ENCODE assay signal across 8 cellular contexts in the genomic region with DNA sequence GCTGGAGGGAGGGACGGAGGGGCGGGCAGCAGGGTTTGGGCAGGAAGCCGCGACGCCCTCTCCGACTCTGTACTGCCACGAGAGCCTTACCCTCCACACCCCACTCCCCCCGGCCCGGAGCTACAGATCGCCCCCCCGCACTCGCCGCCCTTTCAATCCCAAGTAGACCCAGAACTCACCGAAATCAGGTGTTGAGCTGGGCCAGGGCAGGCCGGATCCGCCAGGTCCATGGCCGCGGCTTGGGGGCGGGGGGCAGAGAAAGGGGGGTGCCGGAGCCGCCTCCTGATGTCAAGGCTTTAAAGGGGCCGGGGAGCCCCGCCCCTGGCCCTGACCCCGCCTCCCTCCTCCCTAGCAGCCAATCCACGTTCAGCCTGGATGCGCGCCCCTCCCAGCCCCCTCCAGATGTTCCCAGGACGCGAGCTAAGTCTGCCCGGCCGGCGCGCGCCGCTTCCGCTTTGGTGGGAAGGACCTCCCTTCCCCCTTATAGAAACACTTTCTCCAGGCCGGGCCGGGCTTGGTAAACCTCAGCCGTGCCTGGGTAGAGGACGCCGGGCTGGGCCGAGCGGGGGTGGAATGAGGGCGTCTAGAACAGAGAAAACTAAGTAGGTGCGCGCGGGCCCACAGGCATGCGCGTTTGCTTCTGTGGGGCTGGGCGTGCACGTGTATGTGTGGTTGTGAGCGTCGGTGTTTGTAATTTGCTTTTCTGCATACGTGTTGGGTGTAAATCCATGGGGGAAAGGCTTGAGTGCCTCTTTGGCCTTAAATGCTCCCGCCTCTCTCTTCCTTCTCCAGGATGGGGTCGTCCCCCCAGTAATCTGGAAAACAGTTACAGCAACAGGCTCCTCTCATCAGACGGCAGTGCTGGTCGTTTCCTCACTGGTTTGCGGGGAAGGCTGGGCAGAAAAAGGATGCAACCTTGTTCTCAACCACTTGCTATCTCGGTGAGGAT. TPM values are rescaled to one million over a fixed set of nuclear protein-coding genes. Genes with fewer than 3 reads are reported as not detected.
DNase-seq lines count a peak whose midpoint lies in the region; ATAC-seq and TF ChIP-seq lines count a peak whose summit lies in the region.

NCKAP5L (minus strand) TSS at position 271 of the 949 bp plus-strand sequence. CDS start 24,369 bp downstream, outside the sequence.

- H3K9me3 ChIP-seq in PC-3 (ENCODE audit: low read length) (no peaks in the 10 kb centered on the region), muscle layer of colon (ENCODE audit: low read length) (no peaks in the 10 kb centered on the region)

- ATAC-seq in GM21576 (IDR thresholded peaks at IDR 0.05; ENCODE audit: unreplicated experiment) (peak; percentile 91), PC-3 (peak; percentile 87)
- ATAC-seq in activated T-cell treated with anti-CD3 and anti-CD28 coated beads, Interleukin-2, amount 50 U/mL, for 4 hours: peak; percentile 98 to 99

- POLR2A ChIA-PET in PC-3 (lab: Charles Lee; ENCODE audit: unreplicated experiment): interaction anchor here (0.6 to 0.7 kb wide), 6 partner anchors 15 to 470 kb away, joined by 3 to 24 read pairs (median 4); partner anchors contain the start of gene BCDIN3D

- peaks cover 30% of the 10 kb centered on the region for H3K79me2 ChIP-seq in PC-3 (ENCODE audit: low read length)

- TF ChIP-seq CTCF in PC-3 (conservative IDR thresholded peaks at IDR 0.05; ENCODE audit: low read depth, low read length): no peak

- H3K9ac ChIP-seq in PC-3 (ENCODE audit: low read length): peak within 1 kb of the TSS; percentile 60
- H3K9ac ChIP-seq in muscle layer of colon (ENCODE audit: low read length): peak within 1 kb of the TSS; percentile 66

- H3K4me2 ChIP-seq in PC-3 (ENCODE audit: low read length): peak within 1 kb of the TSS; percentile 95

- no peak for TF ChIP-seq POLR2A in erythroblast (IDR thresholded peaks at IDR 0.05; ENCODE audit: low read length)

- H3K9me3 Mint-ChIP-seq in activated T-cell treated with anti-CD3 and anti-CD28 coated beads, Interleukin-2, amount 50 U/mL, for 4 hours: no peaks in the 10 kb centered on the region

- no peaks in the 10 kb centered on the region for H3K36me3 Mint-ChIP-seq in activated T-cell treated with anti-CD3 and anti-CD28 coated beads, Interleukin-2, amount 50 U/mL, for 4 hours (ENCODE audit: insufficient read depth)

- H3K4me3 ChIP-seq in Jurkat, Clone E6-1 (ENCODE audit: low read length): peak within 1 kb of the TSS; percentile 70
- H3K4me3 ChIP-seq in PC-3 (ENCODE audit: low read length): peak within 1 kb of the TSS; percentile 80
- peak within 1 kb of the TSS; percentile 70 to 72 for H3K4me3 ChIP-seq in muscle layer of colon (ENCODE audit: low read depth in 1 of 2, low read length in 2 of 2)

- H3K27me3 ChIP-seq in PC-3 (ENCODE audit: low read length): no peaks in the 10 kb centered on the region
- H3K27me3 ChIP-seq in muscle layer of colon (ENCODE audit: control insufficient read depth in 1 of 2, insufficient read depth in 2 of 2, low read length in 2 of 2): no peaks in the 10 kb centered on the region

- H3K36me3 ChIP-seq in PC-3 (ENCODE audit: low read depth, low read length) (no peaks in the 10 kb centered on the region), muscle layer of colon (ENCODE audit: insufficient read depth, low read length) (no peaks in the 10 kb centered on the region)

- no peaks in the 10 kb centered on the region for H3K9me2 ChIP-seq in PC-3 (replicated peaks; ENCODE audit: low read length)

- H4K20me1 ChIP-seq in PC-3 (ENCODE audit: low read length): no peaks in the 10 kb centered on the region

- DNase-seq in DMS114 treated with DMSO at 0.1 percent for 48 hours (lab: John Stamatoyannopoulos, UW; ENCODE audit: unreplicated experiment) (peak; percentile 91), PC-3 (peak; percentile 90), erythroblast (lab: John Stamatoyannopoulos, UW) (peak; percentile 91)
- DNase-seq in Jurkat, Clone E6-1 (ENCODE audit: low read depth, low spot score): peak; percentile 90
- DNase-seq in activated T-cell treated with anti-CD3 and anti-CD28 coated beads, Interleukin-2, amount 50 U/mL, for 4 hours: peak; percentile 89
- peak; percentile 84 to 86 for DNase-seq in stimulated activated CD8-positive, alpha-beta memory T cell treated with anti-CD3 and anti-CD28 coated beads, Interleukin-7, amount 100 ng/mL, for 1 hour (ENCODE audit: low read depth in 2 of 2)

- intact Hi-C loops in PC-3 (cut with micrococcal nuclease): loop anchor here (2.0 kb wide), 1 partner anchor 14 kb away; the partner anchor contains the start of gene BCDIN3D

- no peaks in the 10 kb centered on the region for H3F3A ChIP-seq in PC-3 (ENCODE audit: low read length, unreplicated experiment)

- H3K4me3 Mint-ChIP-seq in activated T-cell treated with anti-CD3 and anti-CD28 coated beads, Interleukin-2, amount 50 U/mL, for 4 hours: peak within 1 kb of the TSS; percentile 94

- peaks cover 26% of the 10 kb centered on the region for H3K4me1 Mint-ChIP-seq in activated T-cell treated with anti-CD3 and anti-CD28 coated beads, Interleukin-2, amount 50 U/mL, for 4 hours (ENCODE audit: low read depth)

- no peaks in the 10 kb centered on the region for H3K27me3 Mint-ChIP-seq in activated T-cell treated with anti-CD3 and anti-CD28 coated beads, Interleukin-2, amount 50 U/mL, for 4 hours (ENCODE audit: low read depth)

- CTCF ChIA-PET in PC-3 (lab: Charles Lee): interaction anchor here (0.6 to 1.1 kb wide), 3 partner anchors 11 to 242 kb away, joined by 3 to 12 read pairs (median 4); no protein-coding TSS in a partner anchor

- BruUV-seq in PC-3 (replicated peaks; lab: Mats Ljungman, UMichigan): TSS peak; percentile 84

- H3K4me1 ChIP-seq in PC-3 (ENCODE audit: insufficient read depth, low read length) (peaks cover 24% of the 10 kb centered on the region), muscle layer of colon (ENCODE audit: insufficient read depth, low read length) (peaks cover 45% of the 10 kb centered on the region)

- H2AFZ ChIP-seq in PC-3 (ENCODE audit: low read length): peak within 1 kb of the TSS; percentile 93

- H3K27ac ChIP-seq in PC-3 (ENCODE audit: low read length) (peak within 1 kb of the TSS; percentile 5; the same call in 1 of the 2 replicates), muscle layer of colon (ENCODE audit: low read depth, low read length) (peak within 1 kb of the TSS; percentile 97)

RNA-seq across cellular contexts. Expression of gene NCKAP5L, which starts in this region (rescaled TPM):
- 8.0 TPM for polyA plus RNA-seq in Jurkat, Clone E6-1 (2012; ENCODE audit: insufficient read depth, insufficient read length)
- total RNA-seq in PC-3 (2014; rRNA removed): 13.3 and 14.2 TPM in 2 replicates
- total RNA-seq in activated T-cell treated with anti-CD3 and anti-CD28 coated beads, Interleukin-2, amount 50 U/mL, for 4 hours: 1 to 10 TPM; 6.3 to 7.7 (median 6.8) TPM

Comparison
In these comparisons a context has a peak if more than half of its experiments do, and no peak if none do; other contexts are left out.
1. Peak in every context shown above with its lines: DNase-seq, ATAC-seq, H3K4me3 ChIP-seq and H3K27ac ChIP-seq.